ENCODE assay signal across 1 cellular context in the genomic region with DNA sequence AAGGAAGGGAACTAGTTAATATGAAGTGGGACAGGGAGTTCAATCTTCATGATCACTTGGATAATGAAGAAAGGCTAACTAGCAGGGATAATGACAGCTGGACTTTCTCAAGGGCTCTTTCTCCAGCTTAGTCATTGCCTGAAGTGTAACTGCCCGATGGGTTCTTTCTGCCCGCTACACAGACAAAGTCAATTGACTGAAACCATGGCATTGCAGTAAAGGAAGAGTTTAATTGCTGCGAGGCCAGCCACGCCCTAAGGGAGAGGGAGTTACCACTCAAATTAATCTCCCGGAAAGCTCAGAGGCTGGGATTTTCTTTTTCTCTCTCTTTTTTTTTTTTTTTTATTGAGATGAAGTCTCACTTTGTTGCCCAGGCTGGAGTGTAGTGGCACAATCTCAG.
TF ChIP-seq lines count a peak whose summit lies in the region.

No MANE protein-coding gene starts in this region.

TF ChIP-seq in IMR-90, 13 proteins besides CTCF, POLR2A, EP300 and RAD21:
- TF ChIP-seq RCOR1 (IDR thresholded peaks at IDR 0.05; ENCODE audit: insufficient replicate concordance, low read length) = no peak
- no peak for TF ChIP-seq MAFK (IDR thresholded peaks at IDR 0.05; ENCODE audit: low read depth, low read length)
- no peak for TF ChIP-seq CEBPB (IDR thresholded peaks at IDR 0.05; ENCODE audit: low read depth, low read length)
- no peak for TF ChIP-seq CHD1 (IDR thresholded peaks at IDR 0.05; ENCODE audit: low read depth, low read length)
- no peak for TF ChIP-seq NFE2L2 (IDR thresholded peaks at IDR 0.05; ENCODE audit: low read depth, low read length)
- no peak for TF ChIP-seq MXI1 (IDR thresholded peaks at IDR 0.05; ENCODE audit: borderline replicate concordance, low read depth, low read length)
- no peak for TF ChIP-seq SMC3 (IDR thresholded peaks at IDR 0.05; ENCODE audit: low read depth, low read length)
- no peak for TF ChIP-seq BHLHE40 (IDR thresholded peaks at IDR 0.05; ENCODE audit: low read depth, low read length)
- no peak for TF ChIP-seq RFX5 (IDR thresholded peaks at IDR 0.05; ENCODE audit: low read depth, low read length)
- TF ChIP-seq FOS (IDR thresholded peaks at IDR 0.05; ENCODE audit: low read depth, low read length) = no peak
- no peak for TF ChIP-seq ELK1 (IDR thresholded peaks at IDR 0.05; ENCODE audit: borderline replicate concordance, low read depth, low read length)
- TF ChIP-seq USF2 (IDR thresholded peaks at IDR 0.05; ENCODE audit: low read depth, low read length) = no peak
- TF ChIP-seq MAZ (IDR thresholded peaks at IDR 0.05; ENCODE audit: borderline replicate concordance, low read depth, low read length) = no peak
TF ChIP-seq in IMR-90: peak in this region for 0.
